22 cellular contexts compared by ENCODE assay signal in genomic region chr1:160486453-160486852, GRCh38. TPM values are rescaled to one million over a fixed set of nuclear protein-coding genes. Genes with fewer than 3 reads are reported as not detected.
DNase-seq lines count a peak whose midpoint lies in the region; ATAC-seq and TF ChIP-seq lines count a peak whose summit lies in the region.
"Had no signal": no experiment of that assay in that cellular context is flagged by ENCODE, and none has a peak within 500 bp of the region (broad histone marks: within the 10 kb centered on the region; RNA-seq: fewer than 3 reads in every experiment).

No MANE protein-coding gene starts in this region.

- H3K27ac Mint-ChIP-seq in activated naive CD4-positive, alpha-beta T cell treated with anti-CD3 and anti-CD28 coated beads for 36 hours: peak overlapping the region; percentile 7
- H3K27ac Mint-ChIP-seq in activated naive CD4-positive, alpha-beta T cell treated with anti-CD3 and anti-CD28 coated beads, Interleukin-2, amount 50 U/mL, for 72 hours: no peak overlapping the region
- peak overlapping the region; percentile 51 for H3K27ac Mint-ChIP-seq in T-helper 17 cell
- peak overlapping the region; percentile 48 for H3K27ac Mint-ChIP-seq in stimulated activated effector memory CD8-positive, alpha-beta T cell treated with anti-CD3 and anti-CD28 coated beads, Interleukin-12 subunit alpha, Interleukin-12 subunit beta, amount 100 ng/mL, for 72 hours
- H3K27ac Mint-ChIP-seq: type B pancreatic cell had no signal

- peaks cover 46% of the 10 kb centered on the region for H3K4me1 Mint-ChIP-seq in activated naive CD4-positive, alpha-beta T cell treated with anti-CD3 and anti-CD28 coated beads for 36 hours (ENCODE audit: low read depth)
- peaks cover 23% of the 10 kb centered on the region for H3K4me1 Mint-ChIP-seq in T-helper 17 cell
- H3K4me1 Mint-ChIP-seq in stimulated activated effector memory CD8-positive, alpha-beta T cell treated with anti-CD3 and anti-CD28 coated beads, Interleukin-12 subunit alpha, Interleukin-12 subunit beta, amount 100 ng/mL, for 72 hours: peaks cover 46% of the 10 kb centered on the region

- H3K27ac ChIP-seq in foreskin keratinocyte: no peak overlapping the region
- H3K27ac ChIP-seq: heart right ventricle, parathyroid adenoma, right lobe of liver had no signal

- H3K36me3 Mint-ChIP-seq in activated naive CD4-positive, alpha-beta T cell treated with anti-CD3 and anti-CD28 coated beads for 36 hours (ENCODE audit: low read depth): peaks cover 51% of the 10 kb centered on the region
- H3K36me3 Mint-ChIP-seq in activated naive CD4-positive, alpha-beta T cell treated with anti-CD3 and anti-CD28 coated beads, Interleukin-2, amount 50 U/mL, for 72 hours: peaks cover 16 to 33% of the 10 kb centered on the region in 2 donors
- peaks cover 15% of the 10 kb centered on the region for H3K36me3 Mint-ChIP-seq in T-helper 17 cell (ENCODE audit: low read depth)
- H3K36me3 Mint-ChIP-seq in stimulated activated effector memory CD8-positive, alpha-beta T cell treated with anti-CD3 and anti-CD28 coated beads, Interleukin-12 subunit alpha, Interleukin-12 subunit beta, amount 100 ng/mL, for 72 hours: peaks cover 53% of the 10 kb centered on the region
- H3K36me3 Mint-ChIP-seq: type B pancreatic cell had no signal

- peaks cover 9% of the 10 kb centered on the region for H3K4me1 ChIP-seq in foreskin keratinocyte
- H3K4me1 ChIP-seq: BE2C, heart right ventricle, parathyroid adenoma, right lobe of liver had no signal

- CTCF ChIA-PET in activated naive CD4-positive, alpha-beta T cell treated with anti-CD3 and anti-CD28 coated beads for 36 hours (lab: Charles Lee): interaction anchor here (1.9 kb wide), 1 partner anchor 121 kb away, joined by 4 read pairs; no protein-coding TSS in a partner anchor

- no peak for TF ChIP-seq CTCF in foreskin keratinocyte (conservative IDR thresholded peaks at IDR 0.05)

- peaks cover 7% of the 10 kb centered on the region for H3K9me3 Mint-ChIP-seq in activated naive CD4-positive, alpha-beta T cell treated with anti-CD3 and anti-CD28 coated beads for 36 hours
- H3K9me3 Mint-ChIP-seq in activated naive CD4-positive, alpha-beta T cell treated with anti-CD3 and anti-CD28 coated beads, Interleukin-2, amount 50 U/mL, for 72 hours: peaks cover 5 to 17% of the 10 kb centered on the region in 2 donors
- H3K9me3 Mint-ChIP-seq in stimulated activated effector memory CD8-positive, alpha-beta T cell treated with anti-CD3 and anti-CD28 coated beads, Interleukin-12 subunit alpha, Interleukin-12 subunit beta, amount 100 ng/mL, for 72 hours: peaks cover 2% of the 10 kb centered on the region
- H3K9me3 Mint-ChIP-seq: type B pancreatic cell had no signal

- DNase-seq in activated naive CD4-positive, alpha-beta T cell treated with anti-CD3 and anti-CD28 coated beads for 36 hours: no peak
- no peak for DNase-seq in activated naive CD4-positive, alpha-beta T cell treated with anti-CD3 and anti-CD28 coated beads, Interleukin-2, amount 50 U/mL, for 72 hours (ENCODE audit: low spot score in 2 of 2)
- DNase-seq in T-helper 17 cell (no peak), foreskin keratinocyte (peak; percentile 12 to 36), NCI-H345 treated with DMSO at 0.1 percent for 48 hours (lab: John Stamatoyannopoulos, UW; ENCODE audit: unreplicated experiment) (no peak), NCI-H446 treated with DMSO at 0.1 percent for 48 hours (lab: John Stamatoyannopoulos, UW) (no peak), NCI-H774 (lab: John Stamatoyannopoulos, UW) (no peak)
- no peak for DNase-seq in stimulated activated effector memory CD8-positive, alpha-beta T cell treated with anti-CD3 and anti-CD28 coated beads, Interleukin-12 subunit alpha, Interleukin-12 subunit beta, amount 100 ng/mL, for 72 hours (ENCODE audit: low spot score in 2 of 2)
- DNase-seq: activated CD8-positive, alpha-beta memory T cell treated with anti-CD3 and anti-CD28 coated beads, Interleukin-2, amount 50 U/mL, for 48 hours; BE2C; HCEC 1CT; heart right ventricle; IMR-90; NCI-H2227 treated with DMSO at 0.1 percent for 48 hours; NK-92 treated with Interleukin-12 subunit alpha and Interleukin-12 subunit beta, amount 100 ng/mL, for 24 hours; right lobe of liver; stimulated activated naive B cell treated with anti-CD40 and anti-IgM and Interleukin-4, amounts not matched to agents 10 μg/mL and 1 μg/mL and 100 μg/mL, for 72 hours had no signal

- intact Hi-C loops in activated naive CD4-positive, alpha-beta T cell treated with anti-CD3 and anti-CD28 coated beads for 36 hours (cut with micrococcal nuclease): no loop called here

- H3K9me3 ChIP-seq in T-helper 17 cell (ENCODE audit: control insufficient read depth, low read length, poor library complexity, severe bottlenecking): no peaks in the 10 kb centered on the region
- H3K9me3 ChIP-seq: BE2C, heart right ventricle, right lobe of liver had no signal

- no peak overlapping the region for H3K4me3 Mint-ChIP-seq in activated naive CD4-positive, alpha-beta T cell treated with anti-CD3 and anti-CD28 coated beads for 36 hours
- H3K4me3 Mint-ChIP-seq in T-helper 17 cell: no peak overlapping the region
- no peak overlapping the region for H3K4me3 Mint-ChIP-seq in stimulated activated effector memory CD8-positive, alpha-beta T cell treated with anti-CD3 and anti-CD28 coated beads, Interleukin-12 subunit alpha, Interleukin-12 subunit beta, amount 100 ng/mL, for 72 hours
- H3K4me3 Mint-ChIP-seq: stimulated activated naive B cell treated with anti-CD40 and anti-IgM and Interleukin-4, amounts not matched to agents 10 μg/mL and 1 μg/mL and 100 μg/mL, for 72 hours; type B pancreatic cell had no signal

- H3K27me3 ChIP-seq in foreskin keratinocyte: peaks cover 8% of the 10 kb centered on the region
- H3K27me3 ChIP-seq: BE2C, right lobe of liver had no signal

- ATAC-seq in activated naive CD4-positive, alpha-beta T cell treated with anti-CD3 and anti-CD28 coated beads, Interleukin-2, amount 50 U/mL, for 72 hours: no peak
- ATAC-seq in T-helper 17 cell: no peak
- ATAC-seq in foreskin keratinocyte: no peak
- no peak for ATAC-seq in stimulated activated effector memory CD8-positive, alpha-beta T cell treated with anti-CD3 and anti-CD28 coated beads, Interleukin-12 subunit alpha, Interleukin-12 subunit beta, amount 100 ng/mL, for 72 hours
- ATAC-seq: heart right ventricle; right lobe of liver; stimulated activated naive B cell treated with anti-CD40 and anti-IgM and Interleukin-4, amounts not matched to agents 10 μg/mL and 1 μg/mL and 100 μg/mL, for 72 hours had no signal

- H3K27me3 Mint-ChIP-seq in activated naive CD4-positive, alpha-beta T cell treated with anti-CD3 and anti-CD28 coated beads for 36 hours (ENCODE audit: low read depth): no peaks in the 10 kb centered on the region
- H3K27me3 Mint-ChIP-seq in T-helper 17 cell: no peaks in the 10 kb centered on the region
- H3K27me3 Mint-ChIP-seq: stimulated activated naive B cell treated with anti-CD40 and anti-IgM and Interleukin-4, amounts not matched to agents 10 μg/mL and 1 μg/mL and 100 μg/mL, for 72 hours had no signal

RNA-seq across cellular contexts. Expression of gene SLAMF6, which starts 36.6 kb away (rescaled TPM):
- 10 to 100 TPM; 55.0 to 55.5 TPM for total RNA-seq in activated naive CD4-positive, alpha-beta T cell treated with anti-CD3 and anti-CD28 coated beads for 36 hours
- total RNA-seq in activated naive CD4-positive, alpha-beta T cell treated with anti-CD3 and anti-CD28 coated beads, Interleukin-2, amount 50 U/mL, for 72 hours: 10 to 100 TPM; 48.3 to 55.2 TPM
- total RNA-seq in T-helper 17 cell (10 to 100 TPM; 24.8 to 38.0 TPM), foreskin keratinocyte (not detected in 2 replicates)
- polyA plus RNA-seq in foreskin keratinocyte: not detected in 2 replicates
- total RNA-seq: A172, IMR-90, kidney epithelial cell, lung microvascular endothelial cell had no signal
- polyA plus RNA-seq: IMR-90 had no signal

Comparison
In these comparisons a context has a peak if more than half of its experiments do, and no peak if none do; other contexts are left out.
1. H3K27ac Mint-ChIP-seq: peak in activated naive CD4-positive, alpha-beta T cell treated with anti-CD3 and anti-CD28 coated beads for 36 hours (single experiment), T-helper 17 cell (single experiment) and stimulated activated effector memory CD8-positive, alpha-beta T cell treated with anti-CD3 and anti-CD28 coated beads, Interleukin-12 subunit alpha, Interleukin-12 subunit beta, amount 100 ng/mL, for 72 hours (single experiment); none in activated naive CD4-positive, alpha-beta T cell treated with anti-CD3 and anti-CD28 coated beads, Interleukin-2, amount 50 U/mL, for 72 hours (0 of 2).
2. DNase-seq: peak in foreskin keratinocyte (2 of 2); none in activated naive CD4-positive, alpha-beta T cell treated with anti-CD3 and anti-CD28 coated beads for 36 hours (single experiment), activated naive CD4-positive, alpha-beta T cell treated with anti-CD3 and anti-CD28 coated beads, Interleukin-2, amount 50 U/mL, for 72 hours (0 of 2), T-helper 17 cell (0 of 3), stimulated activated effector memory CD8-positive, alpha-beta T cell treated with anti-CD3 and anti-CD28 coated beads, Interleukin-12 subunit alpha, Interleukin-12 subunit beta, amount 100 ng/mL, for 72 hours (0 of 2), NCI-H345 treated with DMSO at 0.1 percent for 48 hours (single experiment), NCI-H446 treated with DMSO at 0.1 percent for 48 hours (single experiment) and NCI-H774 (single experiment).
3. RNA of gene SLAMF6, which starts 36.6 kb away (total RNA-seq): 55.0 to 55.5 TPM in activated naive CD4-positive, alpha-beta T cell treated with anti-CD3 and anti-CD28 coated beads for 36 hours, 48.3 to 55.2 TPM in activated naive CD4-positive, alpha-beta T cell treated with anti-CD3 and anti-CD28 coated beads, Interleukin-2, amount 50 U/mL, for 72 hours and 24.8 to 38.0 TPM in T-helper 17 cell; not detected in foreskin keratinocyte; every median in the first group is over 10 times any median in the second.